In genomic region chr7:1101580-1102431, GRCh38 we compare ENCODE assay signal across 18 cellular contexts. TPM values are rescaled to one million over a fixed set of nuclear protein-coding genes. Genes with fewer than 3 reads are reported as not detected.
DNase-seq lines count a peak whose midpoint lies in the region; ATAC-seq and TF ChIP-seq lines count a peak whose summit lies in the region.
"Had no signal": no experiment of that assay in that cellular context is flagged by ENCODE, and none has a peak within 500 bp of the region (broad histone marks: within the 10 kb centered on the region; RNA-seq: fewer than 3 reads in every experiment).

No MANE protein-coding gene starts in this region.

- H3K79me2 ChIP-seq in MM.1S (ENCODE audit: low read length): 0 out of 2 replicates have a peak, but pooled peaks cover 7% of the 10 kb centered on the region

- peaks cover 14% of the 10 kb centered on the region for H3K36me3 Mint-ChIP-seq in endodermal cell (ENCODE audit: low read depth)
- H3K36me3 Mint-ChIP-seq in neural crest cell (ENCODE audit: low read depth): peaks cover 9% of the 10 kb centered on the region

- WGBS in endodermal cell (ENCODE audit: insufficient coverage in 1 of 2, insufficient read length in 1 of 2), 2 experiments: 92 to 93% methylated on average over 36 to 47 of the region's 47 CpGs
- WGBS in aorta, 2 donors: 38 to 42% methylated on average over 47 of the region's 47 CpGs

- H3K27ac Mint-ChIP-seq in stimulated activated naive CD8-positive, alpha-beta T cell treated with anti-CD3 and anti-CD28 coated beads, Interleukin-15, amount 100 ng/mL, for 72 hours: peak overlapping the region; percentile 76 to 84
- peak overlapping the region; percentile 80 for H3K27ac Mint-ChIP-seq in endodermal cell
- peak overlapping the region; percentile 35 for H3K27ac Mint-ChIP-seq in neural crest cell (ENCODE audit: unreplicated experiment)
- H3K27ac Mint-ChIP-seq: activated naive CD4-positive, alpha-beta T cell treated with anti-CD3 and anti-CD28 coated beads, Interleukin-2, amount 50 U/mL, for 24 hours had no signal

- H3K9me3 ChIP-seq in endodermal cell (ENCODE audit: control insufficient read depth, low read length) (no peaks in the 10 kb centered on the region), aorta (ENCODE audit: control insufficient read depth, low read length) (no peaks in the 10 kb centered on the region), MM.1S (replicated peaks; ENCODE audit: insufficient read depth, low read length) (no peaks in the 10 kb centered on the region)
- H3K9me3 ChIP-seq: SJSA1, uterus had no signal

- no peaks in the 10 kb centered on the region for H3K27me3 Mint-ChIP-seq in stimulated activated naive CD8-positive, alpha-beta T cell treated with anti-CD3 and anti-CD28 coated beads, Interleukin-15, amount 100 ng/mL, for 72 hours
- no peaks in the 10 kb centered on the region for H3K27me3 Mint-ChIP-seq in endodermal cell (ENCODE audit: insufficient read depth)
- H3K27me3 Mint-ChIP-seq in neural crest cell (ENCODE audit: low read depth): no peaks in the 10 kb centered on the region
- H3K27me3 Mint-ChIP-seq: activated naive CD4-positive, alpha-beta T cell treated with anti-CD3 and anti-CD28 coated beads, Interleukin-2, amount 50 U/mL, for 24 hours had no signal

- peaks cover 0 to 7% of the 10 kb centered on the region in 2 donors for H3K9me3 Mint-ChIP-seq in stimulated activated naive CD8-positive, alpha-beta T cell treated with anti-CD3 and anti-CD28 coated beads, Interleukin-15, amount 100 ng/mL, for 72 hours
- H3K9me3 Mint-ChIP-seq in endodermal cell (peaks cover 2% of the 10 kb centered on the region), neural crest cell (no peaks in the 10 kb centered on the region)
- H3K9me3 Mint-ChIP-seq: activated naive CD4-positive, alpha-beta T cell treated with anti-CD3 and anti-CD28 coated beads, Interleukin-2, amount 50 U/mL, for 24 hours had no signal

- H3K9me2 ChIP-seq in MM.1S (replicated peaks; ENCODE audit: insufficient read depth, low read length): no peaks in the 10 kb centered on the region

- ATAC-seq in stimulated activated naive CD8-positive, alpha-beta T cell treated with anti-CD3 and anti-CD28 coated beads, Interleukin-15, amount 100 ng/mL, for 72 hours: no peak
- no peak for ATAC-seq in stimulated activated naive CD8-positive, alpha-beta T cell treated with anti-CD3 and anti-CD28 coated beads, Interleukin-15, Interleukin-2, amounts not matched to agents 100 U/mL and 50 U/mL, for 24 hours
- ATAC-seq in aorta (ENCODE audit: low FRiP score) (peak; percentile 42), GM19395 (IDR thresholded peaks at IDR 0.05; ENCODE audit: unreplicated experiment) (no peak)
- ATAC-seq: stimulated activated memory B cell treated with anti-CD40 and anti-IgM and Interleukin-4, amounts not matched to agents 10 μg/mL and 1 μg/mL and 100 μg/mL, for 72 hours had no signal

- H3K4me2 ChIP-seq in MM.1S (ENCODE audit: low read depth, low read length): no peak overlapping the region

- H3K4me1 ChIP-seq in endodermal cell (ENCODE audit: control insufficient read depth, insufficient read depth, low read length) (peaks cover under 1% of the 10 kb centered on the region), aorta (ENCODE audit: control insufficient read depth in 1 of 2, insufficient read depth in 2 of 2, low read length in 2 of 2) (no peaks in the 10 kb centered on the region), MM.1S (ENCODE audit: low read length) (no peaks in the 10 kb centered on the region)
- H3K4me1 ChIP-seq: SJSA1, uterus had no signal

- H2AFZ ChIP-seq in MM.1S (ENCODE audit: low read length): no peak overlapping the region

- H3K4me3 ChIP-seq in endodermal cell (ENCODE audit: low read length) (no peak overlapping the region), aorta (ENCODE audit: low read length in 2 of 2) (no peak overlapping the region), MM.1S (ENCODE audit: low read length) (no peak overlapping the region)
- H3K4me3 ChIP-seq: SJSA1, uterus had no signal

- peak overlapping the region; percentile 88 for H3K27ac ChIP-seq in endodermal cell (ENCODE audit: low read depth, low read length)
- H3K27ac ChIP-seq in aorta (ENCODE audit: low read depth in 1 of 2, low read length in 2 of 2): no peak overlapping the region
- no peak overlapping the region for H3K27ac ChIP-seq in MM.1S (ENCODE audit: low read length)
- H3K27ac ChIP-seq: SJSA1, uterus had no signal

- DNase-seq in stimulated activated naive CD8-positive, alpha-beta T cell treated with anti-CD3 and anti-CD28 coated beads, Interleukin-15, amount 100 ng/mL, for 72 hours: no peak
- no peak for DNase-seq in stimulated activated naive CD8-positive, alpha-beta T cell treated with anti-CD3 and anti-CD28 coated beads, Interleukin-15, Interleukin-2, amounts not matched to agents 100 U/mL and 50 U/mL, for 24 hours
- DNase-seq in endodermal cell (no peak), neural crest cell (ENCODE audit: low read depth, low spot score) (no peak), aorta (peak in 1 of 2 donors; percentile 67), NCI-H187 treated with DMSO at 0.1 percent for 48 hours (lab: John Stamatoyannopoulos, UW) (no peak), MM.1S (no peak)
- DNase-seq: activated CD4-positive, alpha-beta T cell treated with anti-CD3 and anti-CD28 coated beads for 4 hours; GDM1; mammary epithelial cell; NCI-H1436; NCI-H446 treated with DMSO at 0.1 percent for 48 hours; T-helper 9 cell; uterus had no signal

- H3F3A ChIP-seq in MM.1S (ENCODE audit: insufficient read depth, low read length): no peaks in the 10 kb centered on the region

- H3K4me3 Mint-ChIP-seq in stimulated activated naive CD8-positive, alpha-beta T cell treated with anti-CD3 and anti-CD28 coated beads, Interleukin-15, amount 100 ng/mL, for 72 hours: no peak overlapping the region
- H3K4me3 Mint-ChIP-seq in endodermal cell: no peak overlapping the region
- H3K4me3 Mint-ChIP-seq in neural crest cell: no peak overlapping the region
- H3K4me3 Mint-ChIP-seq: activated naive CD4-positive, alpha-beta T cell treated with anti-CD3 and anti-CD28 coated beads, Interleukin-2, amount 50 U/mL, for 24 hours had no signal

- H3K27me3 ChIP-seq in endodermal cell (ENCODE audit: control insufficient read depth, insufficient read depth, low read length, poor library complexity, severe bottlenecking) (no peaks in the 10 kb centered on the region), aorta (ENCODE audit: control insufficient read depth in 1 of 2, insufficient read depth in 2 of 2, low read length in 1 of 2) (no peaks in the 10 kb centered on the region), MM.1S (replicated peaks; ENCODE audit: insufficient read depth, low read length) (no peaks in the 10 kb centered on the region)
- H3K27me3 ChIP-seq: SJSA1, uterus had no signal

- peaks cover 31% of the 10 kb centered on the region for H3K4me1 Mint-ChIP-seq in stimulated activated naive CD8-positive, alpha-beta T cell treated with anti-CD3 and anti-CD28 coated beads, Interleukin-15, amount 100 ng/mL, for 72 hours
- H3K4me1 Mint-ChIP-seq in endodermal cell (no peaks in the 10 kb centered on the region), neural crest cell (peaks cover 14% of the 10 kb centered on the region)

- H3K9ac ChIP-seq in endodermal cell (ENCODE audit: extremely low read depth, low read length, poor library complexity, severe bottlenecking): no peak overlapping the region
- H3K9ac ChIP-seq in MM.1S (ENCODE audit: low read length): no peak overlapping the region

- H3K36me3 ChIP-seq in endodermal cell (ENCODE audit: control insufficient read depth, insufficient read depth, low read length): peaks cover 15% of the 10 kb centered on the region
- H3K36me3 ChIP-seq in aorta (ENCODE audit: control insufficient read depth in 1 of 2, insufficient read depth in 2 of 2, low read length in 1 of 2): no peaks in the 10 kb centered on the region
- H3K36me3 ChIP-seq in MM.1S (replicated peaks; ENCODE audit: insufficient read depth, low read length): no peaks in the 10 kb centered on the region
- H3K36me3 ChIP-seq: SJSA1, uterus had no signal

- intact Hi-C loops in aorta (cut with DNase I): no loop called here

- TF ChIP-seq CTCF in endodermal cell (conservative IDR thresholded peaks at IDR 0.05): no peak
- TF ChIP-seq CTCF in neural crest cell (conservative IDR thresholded peaks at IDR 0.05): no peak
- no peak for TF ChIP-seq CTCF in MM.1S (IDR thresholded peaks at IDR 0.05; ENCODE audit: low read length)

- H4K20me1 ChIP-seq in MM.1S (ENCODE audit: insufficient read depth, low read length): no peaks in the 10 kb centered on the region

RNA-seq across cellular contexts. Expression of gene GPER1, which starts 13.9 kb away (rescaled TPM):
- total RNA-seq in endodermal cell: under 1 TPM; 0.35 to 0.51 TPM
- 1.1 TPM for polyA plus RNA-seq in endodermal cell (2013, experiment 1 of 2)
- 0.91 TPM for polyA plus RNA-seq in endodermal cell (2013, experiment 2 of 2)
- 0.91 and 1.1 TPM in 2 replicates for total RNA-seq in neural crest cell
- total RNA-seq in aorta: 10 to 100 TPM in 1 of 2 donors, 1 to 10 TPM in 1; 4.5 to 11.2 TPM
- polyA plus RNA-seq in aorta: 1 to 10 TPM; 2.8 to 5.0 TPM
- total RNA-seq: SJSA1 had no signal

RNA-seq across cellular contexts. Expression of gene GPR146, which starts 57.5 kb away (rescaled TPM):
- total RNA-seq in endodermal cell (under 1 TPM; 0.66 to 0.75 TPM), neural crest cell (0.41 TPM in 1 of 2 replicates, not detected in the other), aorta (10 to 100 TPM; 17.4 to 44.2 TPM)
- 1.1 TPM for polyA plus RNA-seq in endodermal cell (2013, experiment 1 of 2)
- 1.7 TPM for polyA plus RNA-seq in endodermal cell (2013, experiment 2 of 2)
- 1 to 10 TPM; 2.2 to 3.5 TPM for polyA plus RNA-seq in aorta

RNA-seq across cellular contexts. Expression of gene ZFAND2A, which starts 58.2 kb away (rescaled TPM):
- 10 to 100 TPM; 14.9 to 17.1 TPM for total RNA-seq in endodermal cell
- polyA plus RNA-seq in endodermal cell (2013, experiment 1 of 2): 24.1 TPM
- polyA plus RNA-seq in endodermal cell (2013, experiment 2 of 2): 25.0 TPM
- 13.6 and 14.5 TPM in 2 replicates for total RNA-seq in neural crest cell
- total RNA-seq in aorta: 10 to 100 TPM; 18.8 to 24.8 TPM
- polyA plus RNA-seq in aorta: 10 to 100 TPM; 54.7 to 64.6 TPM

Comparison
In these comparisons a context has a peak if more than half of its experiments do, and no peak if none do; other contexts are left out.
1. RNA of gene GPR146, which starts 57.5 kb away (total RNA-seq): 17.4 to 44.2 TPM in aorta; 0.66 to 0.75 TPM in endodermal cell and 0.41 TPM in neural crest cell; every median in the first group is over 10 times any median in the second.
2. Peak in every context shown above with its lines, with median percentiles within 50 percentile points of each other: H3K27ac Mint-ChIP-seq.